Comparison of ENCODE assay signal across 1 cellular context in genomic region chr1:223421025-223421424, GRCh38.
TF ChIP-seq lines count a peak whose summit lies in the region.

No MANE protein-coding gene starts in this region.

TF ChIP-seq in HepG2, 621 proteins besides CTCF, POLR2A, EP300 and RAD21:
- TF ChIP-seq ZNF75D (CRISPR knock-in tag; IDR thresholded peaks at IDR 0.05; ENCODE audit: borderline replicate concordance) = no peak
- no peak for TF ChIP-seq FOXJ3 (CRISPR knock-in tag; IDR thresholded peaks at IDR 0.05; ENCODE audit: borderline replicate concordance)
- TF ChIP-seq KIAA2018 (CRISPR knock-in tag; IDR thresholded peaks at IDR 0.05; ENCODE audit: borderline replicate concordance) = no peak
- no peak for TF ChIP-seq PAWR (CRISPR knock-in tag; IDR thresholded peaks at IDR 0.05; ENCODE audit: borderline replicate concordance)
- no peak for TF ChIP-seq RNF219 (CRISPR knock-in tag; IDR thresholded peaks at IDR 0.05)
- no peak for TF ChIP-seq ARHGAP35 (CRISPR knock-in tag; IDR thresholded peaks at IDR 0.05; ENCODE audit: borderline replicate concordance)
- TF ChIP-seq ZNF451 (CRISPR knock-in tag; IDR thresholded peaks at IDR 0.05) = no peak
- TF ChIP-seq PRMT3 (CRISPR knock-in tag; IDR thresholded peaks at IDR 0.05; ENCODE audit: borderline replicate concordance, low read depth) = no peak
- no peak for TF ChIP-seq ZNF841 (CRISPR knock-in tag; IDR thresholded peaks at IDR 0.05; ENCODE audit: borderline replicate concordance)
- no peak for TF ChIP-seq ZBTB46 (CRISPR knock-in tag; IDR thresholded peaks at IDR 0.05; ENCODE audit: borderline replicate concordance)
- TF ChIP-seq NPAS2 (CRISPR knock-in tag; IDR thresholded peaks at IDR 0.05; ENCODE audit: borderline replicate concordance) = no peak
